18 cellular contexts compared by ENCODE assay signal in the genomic region with DNA sequence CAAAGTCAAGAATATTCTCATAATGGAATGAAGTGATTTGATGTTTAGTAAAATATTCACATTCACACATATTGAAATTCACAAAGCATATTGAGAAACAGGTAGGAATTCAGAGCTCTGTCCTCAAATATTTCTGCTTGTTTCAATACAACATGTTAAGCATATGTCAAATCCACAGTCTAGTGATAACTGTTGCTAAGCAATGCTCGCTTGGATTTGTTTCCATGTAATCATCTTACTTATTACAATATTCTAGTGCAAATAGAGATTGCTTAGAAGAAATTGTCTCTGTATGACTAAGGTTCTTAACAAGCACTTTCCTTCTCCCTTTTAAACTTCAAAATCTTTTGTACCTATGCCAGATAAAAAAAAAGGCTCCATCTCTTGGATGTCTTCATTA.
A peak's percentile ranks its signal among the peaks of the same experiment; 100 is the strongest.
DNase-seq lines count a peak whose midpoint lies in the region; ATAC-seq and TF ChIP-seq lines count a peak whose summit lies in the region.
"Had no signal": no experiment of that assay in that cellular context is flagged by ENCODE, and none has a peak within 500 bp of the region (broad histone marks: within the 10 kb centered on the region; RNA-seq: fewer than 3 reads in every experiment).

No MANE protein-coding gene starts in this region.

- no peak overlapping the region for H3K4me3 Mint-ChIP-seq in naive thymus-derived CD8-positive, alpha-beta T cell
- no peak overlapping the region for H3K4me3 Mint-ChIP-seq in effector memory CD8-positive, alpha-beta T cell
- H3K4me3 Mint-ChIP-seq: CD14-positive monocyte; CD4-positive, alpha-beta memory T cell; H9 had no signal

- peak overlapping the region; percentile 15 for H3K4me2 ChIP-seq in neural cell (ENCODE audit: low read length)
- H3K4me2 ChIP-seq: BLaER1 had no signal

- no peak overlapping the region for H3K9ac ChIP-seq in neural cell (ENCODE audit: low read length)
- H3K9ac ChIP-seq: BLaER1 had no signal

- H3K36me3 Mint-ChIP-seq in naive thymus-derived CD8-positive, alpha-beta T cell, result no peaks in the 10 kb centered on the region
- H3K36me3 Mint-ChIP-seq in effector memory CD8-positive, alpha-beta T cell (ENCODE audit: insufficient read depth), result no peaks in the 10 kb centered on the region
- H3K36me3 Mint-ChIP-seq: CD14-positive monocyte; CD4-positive, alpha-beta memory T cell had no signal

- H3K4me1 ChIP-seq in body of pancreas, result no peaks in the 10 kb centered on the region
- H3K4me1 ChIP-seq: BLaER1 had no signal

- no peak for TF ChIP-seq RAD21 in neural cell (conservative IDR thresholded peaks at IDR 0.05)

- H3K4me1 Mint-ChIP-seq in naive thymus-derived CD8-positive, alpha-beta T cell, result no peaks in the 10 kb centered on the region
- no peaks in the 10 kb centered on the region for H3K4me1 Mint-ChIP-seq in effector memory CD8-positive, alpha-beta T cell (ENCODE audit: low read depth in 2 of 2)
- H3K4me1 Mint-ChIP-seq: CD14-positive monocyte; CD4-positive, alpha-beta memory T cell had no signal

- H3F3A ChIP-seq in neural cell (ENCODE audit: insufficient read depth, low read length, poor library complexity, severe bottlenecking), result no peaks in the 10 kb centered on the region

- H3K27me3 Mint-ChIP-seq in naive thymus-derived CD8-positive, alpha-beta T cell, result no peaks in the 10 kb centered on the region
- no peaks in the 10 kb centered on the region for H3K27me3 Mint-ChIP-seq in effector memory CD8-positive, alpha-beta T cell
- H3K27me3 Mint-ChIP-seq: CD4-positive, alpha-beta memory T cell had no signal

- H2AFZ ChIP-seq in neural cell (ENCODE audit: low read depth, low read length), result no peak overlapping the region

- H3K9me3 ChIP-seq in body of pancreas (no peaks in the 10 kb centered on the region), neural cell (ENCODE audit: low read length) (no peaks in the 10 kb centered on the region)
- H3K9me3 ChIP-seq: BLaER1 had no signal

- H4K20me1 ChIP-seq in neural cell (ENCODE audit: insufficient read depth), result no peaks in the 10 kb centered on the region
- H4K20me1 ChIP-seq: BLaER1 had no signal

- no peak for TF ChIP-seq CTCF in body of pancreas (IDR thresholded peaks at IDR 0.05)
- TF ChIP-seq CTCF in neural cell (IDR thresholded peaks at IDR 0.05; ENCODE audit: poor library complexity, severe bottlenecking), result no peak

- peaks cover 0 to 3% of the 10 kb centered on the region in 2 donors for H3K27me3 ChIP-seq in body of pancreas
- H3K27me3 ChIP-seq in neural cell (ENCODE audit: insufficient read depth, low read depth, low read length), result no peaks in the 10 kb centered on the region
- H3K27me3 ChIP-seq: BLaER1 had no signal

- intact Hi-C loops in body of pancreas (cut with DNase I), result no loop called here

- peaks cover 0 to 20% (median 3%) of the 10 kb centered on the region in 9 donors for H3K9me3 Mint-ChIP-seq in naive thymus-derived CD8-positive, alpha-beta T cell
- peaks cover 2 to 17% of the 10 kb centered on the region in 2 donors for H3K9me3 Mint-ChIP-seq in effector memory CD8-positive, alpha-beta T cell
- H3K9me3 Mint-ChIP-seq: H9 had no signal

- H3K4me3 ChIP-seq in body of pancreas, result no peak overlapping the region
- H3K4me3 ChIP-seq in neural cell (ENCODE audit: low read length), result no peak overlapping the region
- H3K4me3 ChIP-seq: BLaER1, GM12878 had no signal

- no peaks in the 10 kb centered on the region for H3K79me2 ChIP-seq in neural cell (replicated peaks; ENCODE audit: insufficient read depth, low read length)

- H3K36me3 ChIP-seq in body of pancreas (replicated peaks in 1 of 2; ENCODE audit: insufficient read depth in 1 of 2, low read depth in 2 of 2) (no peaks in the 10 kb centered on the region), neural cell (ENCODE audit: insufficient read depth, low read length) (no peaks in the 10 kb centered on the region)
- H3K36me3 ChIP-seq: BLaER1 had no signal

- TF ChIP-seq POLR2A in body of pancreas (IDR thresholded peaks at IDR 0.05), result no peak

- peak; percentile 36 for DNase-seq in NCI-H2171 treated with DMSO at 0.1 percent for 48 hours (lab: John Stamatoyannopoulos, UW)
- DNase-seq in NCI-H2171 (lab: John Stamatoyannopoulos, UW), result no peak
- peak; percentile 38 for DNase-seq in NCI-H69 (lab: John Stamatoyannopoulos, UW)
- DNase-seq in body of pancreas, result no peak
- DNase-seq in substantia nigra (lab: John Stamatoyannopoulos, UW), result no peak
- DNase-seq in naive thymus-derived CD8-positive, alpha-beta T cell, result no peak
- no peak for DNase-seq in effector memory CD8-positive, alpha-beta T cell
- DNase-seq: AML-193; CD4-positive, alpha-beta memory T cell; DMS53; DND-41; EL; H9; IMR-90 had no signal

- H3K27ac ChIP-seq in body of pancreas, result no peak overlapping the region
- H3K27ac ChIP-seq in neural cell (ENCODE audit: low read length), result no peak overlapping the region
- H3K27ac ChIP-seq in substantia nigra (ENCODE audit: low read depth, low read length, poor library complexity, severe bottlenecking), result no peak overlapping the region
- H3K27ac ChIP-seq: BLaER1 had no signal

- no peaks in the 10 kb centered on the region for H3K9me2 ChIP-seq in neural cell (ENCODE audit: insufficient read depth, low read length)

- TF ChIP-seq EP300 in neural cell (conservative IDR thresholded peaks at IDR 0.05; ENCODE audit: poor library complexity, severe bottlenecking), result peak; percentile 47

- POLR2A ChIA-PET in naive thymus-derived CD8-positive, alpha-beta T cell (lab: Charles Lee), result no interaction called here

- ATAC-seq in body of pancreas, result peak; percentile 50
- ATAC-seq in naive thymus-derived CD8-positive, alpha-beta T cell, result no peak
- no peak for ATAC-seq in effector memory CD8-positive, alpha-beta T cell (replicated peaks)
- ATAC-seq: GM12878 had no signal

- H3K27ac Mint-ChIP-seq in naive thymus-derived CD8-positive, alpha-beta T cell, result no peak overlapping the region
- H3K27ac Mint-ChIP-seq in effector memory CD8-positive, alpha-beta T cell, result no peak overlapping the region
- H3K27ac Mint-ChIP-seq: CD14-positive monocyte; CD4-positive, alpha-beta memory T cell had no signal

- 40 to 43% methylated on average over 1 of the region's 1 CpG for WGBS in body of pancreas, 2 donors

TF ChIP-seq in neural cell, 6 proteins besides CTCF, POLR2A, EP300 and RAD21:
- TF ChIP-seq POLR2AphosphoS5 (IDR thresholded peaks at IDR 0.05), result peak; percentile 54
- TF ChIP-seq TAF1 (IDR thresholded peaks at IDR 0.05; ENCODE audit: low read depth), result no peak

Comparison
In these comparisons a context has a peak if more than half of its experiments do, and no peak if none do; other contexts are left out.
1. DNase-seq: peak in NCI-H2171 treated with DMSO at 0.1 percent for 48 hours (single experiment) and NCI-H69 (single experiment); none in NCI-H2171 (single experiment), body of pancreas (0 of 4), substantia nigra (0 of 49), naive thymus-derived CD8-positive, alpha-beta T cell (0 of 10) and effector memory CD8-positive, alpha-beta T cell (0 of 3).